In the genomic region with DNA sequence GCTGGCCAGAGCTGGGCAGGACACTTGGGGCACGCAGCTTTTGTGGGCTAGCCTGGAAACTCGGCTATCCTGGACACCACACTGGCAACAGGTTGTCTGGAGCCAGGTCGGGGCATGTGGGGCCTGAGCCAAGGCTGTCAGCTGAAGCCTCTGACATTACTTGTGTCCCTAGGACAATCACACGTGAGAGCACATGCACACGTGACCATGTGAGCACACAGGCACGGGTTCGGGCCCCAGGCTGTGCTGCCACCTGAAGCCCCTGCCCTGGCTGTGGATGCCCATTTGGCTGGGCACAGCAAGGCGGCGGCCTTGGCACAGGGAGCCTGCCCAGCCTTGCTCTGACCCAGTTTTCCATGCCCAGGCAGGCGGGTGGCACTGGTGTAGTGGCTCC, we compare ENCODE assay signal across 11 cellular contexts.
"Had no signal": no experiment of that assay in that cellular context is flagged by ENCODE, and none has a peak within 500 bp of the region (broad histone marks: within the 10 kb centered on the region; RNA-seq: fewer than 3 reads in every experiment).

No MANE protein-coding gene starts in this region.

- H3K9me3 ChIP-seq: thyroid gland had no signal

- H3K27me3 ChIP-seq: thyroid gland had no signal

- DNase-seq: activated CD4-positive, alpha-beta T cell treated with anti-CD3 and anti-CD28 coated beads for 36 hours; activated CD8-positive, alpha-beta memory T cell treated with anti-CD3 and anti-CD28 coated beads, Interleukin-2, amount 50 U/mL, for 48 hours; activated CD8-positive, alpha-beta T cell treated with anti-CD3 and anti-CD28 coated beads for 36 hours; activated naive CD4-positive, alpha-beta T cell treated with anti-CD3 and anti-CD28 coated beads for 36 hours; endodermal cell; nephron progenitor cell; stimulated activated CD4-positive, alpha-beta T cell treated with anti-CD3 and anti-CD28 coated beads, Interleukin-4, amount 100 ng/mL, for 1 hour; T-cell; T1000 had no signal

- H3K36me3 ChIP-seq: thyroid gland, WERI-Rb-1 had no signal

- H3K27ac ChIP-seq: thyroid gland, WERI-Rb-1 had no signal

- H3K4me3 ChIP-seq: thyroid gland had no signal

- ATAC-seq: activated CD4-positive, alpha-beta T cell treated with anti-CD3 and anti-CD28 coated beads for 36 hours; activated CD8-positive, alpha-beta T cell treated with anti-CD3 and anti-CD28 coated beads for 36 hours; T-cell had no signal
